ENCODE assay signal across 10 cellular contexts in the genomic region with DNA sequence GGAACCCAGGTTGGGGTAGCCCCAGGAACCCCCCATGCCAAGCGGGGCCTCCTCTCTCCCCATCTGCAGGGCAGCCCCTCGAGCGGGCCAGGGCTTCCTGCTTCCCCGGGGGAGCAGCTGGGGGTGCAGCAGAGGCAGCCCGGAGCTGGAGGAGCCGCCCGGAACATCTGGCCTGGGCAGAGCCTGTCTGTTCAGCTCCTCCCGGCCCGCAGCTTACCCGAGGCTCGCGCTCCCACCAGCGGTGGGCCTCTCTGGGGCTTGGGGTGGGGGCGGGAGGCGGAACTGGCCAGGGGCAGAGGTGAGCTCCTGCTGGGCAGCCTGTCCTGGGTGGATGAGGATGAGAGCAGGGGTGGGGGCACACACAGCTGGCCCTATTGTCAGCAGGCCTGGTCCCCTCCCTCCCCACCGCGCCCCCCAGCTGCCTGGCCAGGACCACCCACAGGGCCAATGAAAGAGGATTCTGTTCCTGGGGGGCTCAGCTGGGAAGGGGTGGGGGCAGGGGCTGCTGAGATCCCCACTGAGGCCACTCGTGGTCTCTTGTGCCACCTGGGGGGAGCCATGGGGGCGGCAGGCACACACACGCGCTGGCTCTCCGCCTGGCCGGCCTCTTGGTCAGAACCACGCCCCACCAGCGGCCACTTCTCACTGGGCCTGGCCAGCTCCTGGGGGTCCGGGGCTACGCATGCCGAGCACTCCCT. TPM values are rescaled to one million over a fixed set of nuclear protein-coding genes. Genes with fewer than 3 reads are reported as not detected.
DNase-seq lines count a peak whose midpoint lies in the region; ATAC-seq, FAIRE-seq and TF ChIP-seq lines count a peak whose summit lies in the region.
"Had no signal": no experiment of that assay in that cellular context is flagged by ENCODE, and none has a peak within 500 bp of the region (broad histone marks: within the 10 kb centered on the region; RNA-seq: fewer than 3 reads in every experiment).

No MANE protein-coding gene starts in this region.

- H3K4me1 ChIP-seq in psoas muscle (peaks cover 48% of the 10 kb centered on the region), kidney (ENCODE audit: control insufficient read depth in 1 of 2, insufficient read depth in 1 of 2, low read depth in 1 of 2, low read length in 2 of 2) (peaks cover 6 to 16% of the 10 kb centered on the region in 2 donors)

- no peak for FAIRE-seq in kidney (lab: Jason Lieb, UNC)
- FAIRE-seq: TTC549 had no signal

- no peaks in the 10 kb centered on the region for H3K27me3 ChIP-seq in psoas muscle (ENCODE audit: insufficient read depth in 3 of 3, low read length in 2 of 3)

- H3K36me3 ChIP-seq in psoas muscle (ENCODE audit: insufficient read depth in 1 of 2, low read depth in 1 of 2): no peaks in the 10 kb centered on the region
- no peaks in the 10 kb centered on the region for H3K36me3 ChIP-seq in kidney (ENCODE audit: control insufficient read depth in 1 of 2, insufficient read depth in 2 of 2, low read length in 2 of 2)

- intact Hi-C loops in psoas muscle (cut with DNase I) (loop anchor here in 1 of 2 donors (1.0 to 5.0 kb wide), 2 partner anchors 23 to 42 kb away; no protein-coding TSS in a partner anchor), kidney (cut with DNase I) (no loop called here)

- 17 to 24% (median 17%) methylated on average over 15 to 28 of the region's 28 CpGs for WGBS in psoas muscle, 3 donors

- H3K27ac ChIP-seq in psoas muscle: no peak overlapping the region
- no peak overlapping the region for H3K27ac ChIP-seq in kidney (ENCODE audit: low read depth in 2 of 2, low read length in 2 of 2)

- TF ChIP-seq CTCF in GM10248 (IDR thresholded peaks at IDR 0.05; ENCODE audit: control extremely low read depth, extremely low read depth, low read depth, missing control alignments): peak; percentile 4
- TF ChIP-seq CTCF in epithelial cell of esophagus (IDR thresholded peaks at IDR 0.05; ENCODE audit: insufficient read depth, low read depth, low read length, missing control alignments): no peak
- TF ChIP-seq CTCF in psoas muscle (IDR thresholded peaks at IDR 0.05): no peak
- no peak for TF ChIP-seq CTCF in kidney (IDR thresholded peaks at IDR 0.05; ENCODE audit: borderline replicate concordance, extremely low read depth, insufficient read depth)

- no peaks in the 10 kb centered on the region for H3K9me3 ChIP-seq in psoas muscle
- H3K9me3 ChIP-seq in kidney (ENCODE audit: control insufficient read depth in 1 of 2, low read length in 2 of 2): no peaks in the 10 kb centered on the region

- ATAC-seq in psoas muscle (no peak), HG02938 (IDR thresholded peaks at IDR 0.05; ENCODE audit: unreplicated experiment) (no peak)

- POLR2A ChIA-PET in GM10248 (lab: Yijun Ruan, JAX): interaction anchor here (0.6 kb wide), 1 partner anchor 10 kb away, joined by 3 read pairs; no protein-coding TSS in a partner anchor

- CTCF ChIA-PET in GM10248 (lab: Yijun Ruan, JAX): interaction anchor here (1.3 to 2.8 kb wide), 3 partner anchors 10 to 120 kb away, joined by 3 to 6 read pairs (median 4); no protein-coding TSS in a partner anchor

- DNase-seq in GM10248 (ENCODE audit: extremely low spot score) (no peak), NCI-H524 treated with DMSO at 0.1 percent for 48 hours (lab: John Stamatoyannopoulos, UW) (peak; percentile 13), epithelial cell of esophagus (ENCODE audit: low read depth) (peak; percentile 24), psoas muscle (peak; percentile 56 to 76), UCSD-AML1 (lab: John Stamatoyannopoulos, UW; ENCODE audit: unreplicated experiment) (no peak), kidney (no peak)
- DNase-seq in activated CD4-positive, CD25-positive, alpha-beta regulatory T cell (lab: John Stamatoyannopoulos, UW): no peak
- DNase-seq: effector memory CD4-positive, alpha-beta T cell had no signal

- H3K4me3 ChIP-seq in epithelial cell of esophagus (ENCODE audit: low read length) (no peak overlapping the region), psoas muscle (peak overlapping the region; percentile 44), kidney (ENCODE audit: low read length in 2 of 2) (no peak overlapping the region)

- no peak overlapping the region for H3K9ac ChIP-seq in kidney (ENCODE audit: low read length in 2 of 2)

RNA-seq across cellular contexts. Expression of a gene that starts 34.7 kb away (rescaled TPM):
- total RNA-seq in psoas muscle: 10 to 100 TPM in 1 of 4 donors, 1 to 10 TPM in 3; 6.0 to 10.7 (median 7.7) TPM
- polyA plus RNA-seq in psoas muscle: 1 to 10 TPM; 2.8 to 6.6 (median 4.1) TPM
- 20.5 TPM for total RNA-seq in kidney
- 2.6 TPM for polyA plus RNA-seq in kidney (ENCODE audit: insufficient read depth, low read depth, low replicate concordance)

Comparison
In these comparisons a context has a peak if more than half of its experiments do, and no peak if none do; other contexts are left out.
1. DNase-seq: peak in NCI-H524 treated with DMSO at 0.1 percent for 48 hours (single experiment), epithelial cell of esophagus (single experiment) and psoas muscle (2 of 2); none in GM10248 (single experiment), UCSD-AML1 (single experiment), kidney (single experiment) and activated CD4-positive, CD25-positive, alpha-beta regulatory T cell (0 of 4).